8 cellular contexts compared by ENCODE assay signal in the genomic region with DNA sequence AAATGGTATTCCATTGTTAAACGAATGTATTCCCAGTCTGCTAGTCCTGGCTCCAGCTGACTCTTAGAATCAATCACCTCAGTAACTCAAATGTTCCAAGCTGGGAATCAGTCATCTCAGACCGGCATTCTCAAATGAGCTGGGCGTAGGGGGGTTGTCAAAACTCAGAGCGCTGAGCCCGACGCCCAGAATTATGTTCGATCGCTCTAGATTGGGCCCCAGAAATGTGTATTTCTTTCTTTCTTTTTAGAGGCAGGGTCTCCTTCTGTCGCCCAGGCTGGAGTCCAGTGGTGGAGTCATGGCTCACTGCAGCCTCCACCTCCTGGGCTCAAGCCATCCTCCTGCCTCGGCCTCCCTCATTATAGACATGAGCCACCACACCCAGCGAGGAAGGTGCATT.
DNase-seq lines count a peak whose midpoint lies in the region; ATAC-seq, FAIRE-seq and TF ChIP-seq lines count a peak whose summit lies in the region.

No MANE protein-coding gene starts in this region.

- H3K4me3 Mint-ChIP-seq in Caco-2 (ENCODE audit: unreplicated experiment): peak overlapping the region; percentile 74
- H3K4me3 Mint-ChIP-seq in activated CD4-positive, alpha-beta memory T cell treated with anti-CD3 and anti-CD28 coated beads for 36 hours: peak overlapping the region; percentile 73

- no peak for TF ChIP-seq POLR2A in gastroesophageal sphincter (IDR thresholded peaks at IDR 0.05)
- no peak for TF ChIP-seq POLR2A in prostate gland (IDR thresholded peaks at IDR 0.05)

- no peak for DNase-seq in Caco-2
- DNase-seq in activated CD4-positive, alpha-beta memory T cell treated with anti-CD3 and anti-CD28 coated beads for 36 hours: no peak
- no peak for DNase-seq in prostate gland (ENCODE audit: low spot score)
- no peak for DNase-seq in activated CD8-positive, alpha-beta memory T cell treated with anti-CD3 and anti-CD28 coated beads, Interleukin-2, amount 50 U/mL, for 4 hours
- DNase-seq in GM19240 (ENCODE audit: insufficient read length, low spot score): no peak
- no peak for DNase-seq in small intestine

- BruUV-seq in Caco-2 (replicated peaks; lab: Mats Ljungman, UMichigan): no TSS peak

- H3K4me3 ChIP-seq in Caco-2 (ENCODE audit: low read depth, low read length): no peak overlapping the region
- H3K4me3 ChIP-seq in gastroesophageal sphincter: peak overlapping the region; percentile 40 to 62
- peak overlapping the region; percentile 39 to 45 for H3K4me3 ChIP-seq in prostate gland
- H3K4me3 ChIP-seq in small intestine (ENCODE audit: low read depth in 1 of 2, low read length in 2 of 2): no peak overlapping the region

- peaks cover 34% of the 10 kb centered on the region for H3K27me3 Mint-ChIP-seq in Caco-2 (ENCODE audit: insufficient read depth, unreplicated experiment)
- H3K27me3 Mint-ChIP-seq in activated CD4-positive, alpha-beta memory T cell treated with anti-CD3 and anti-CD28 coated beads for 36 hours: peaks cover 50% of the 10 kb centered on the region

- H3K36me3 Mint-ChIP-seq in Caco-2 (ENCODE audit: insufficient read depth, unreplicated experiment): peaks cover 6% of the 10 kb centered on the region
- no peaks in the 10 kb centered on the region for H3K36me3 Mint-ChIP-seq in activated CD4-positive, alpha-beta memory T cell treated with anti-CD3 and anti-CD28 coated beads for 36 hours

- H3K27me3 ChIP-seq in Caco-2 (replicated peaks; ENCODE audit: control insufficient read depth, insufficient read depth, low read length) (no peaks in the 10 kb centered on the region; the same call in 1 of the 2 replicates), gastroesophageal sphincter (no peaks in the 10 kb centered on the region), prostate gland (replicated peaks; ENCODE audit: insufficient read depth) (no peaks in the 10 kb centered on the region), small intestine (ENCODE audit: control insufficient read depth in 2 of 2, insufficient read depth in 2 of 2, low read length in 2 of 2) (peaks cover 0 to 1% of the 10 kb centered on the region in 2 donors)

- peaks cover 7% of the 10 kb centered on the region for H3K9me3 Mint-ChIP-seq in Caco-2 (ENCODE audit: unreplicated experiment)
- H3K9me3 Mint-ChIP-seq in activated CD4-positive, alpha-beta memory T cell treated with anti-CD3 and anti-CD28 coated beads for 36 hours: peaks cover 3% of the 10 kb centered on the region

- POLR2A ChIA-PET in Caco-2 (lab: Charles Lee): no interaction called here
- POLR2A ChIA-PET in activated CD4-positive, alpha-beta memory T cell treated with anti-CD3 and anti-CD28 coated beads for 36 hours (lab: Charles Lee): no interaction called here

- peak overlapping the region in 3 of 4 donors; percentile 88 to 94 (median 93) for H3K27ac ChIP-seq in gastroesophageal sphincter
- H3K27ac ChIP-seq in prostate gland: peak overlapping the region; percentile 72 to 74
- no peak overlapping the region for H3K27ac ChIP-seq in small intestine (ENCODE audit: low read depth in 1 of 2, low read length in 1 of 2)

- TF ChIP-seq CTCF in Caco-2 (IDR thresholded peaks at IDR 0.05; ENCODE audit: insufficient read depth in 1 of 2, low read depth in 1 of 2, low read length in 1 of 2, severe bottlenecking in 1 of 2, unreplicated experiment in 1 of 2) (no peak), gastroesophageal sphincter (IDR thresholded peaks at IDR 0.05) (no peak), prostate gland (IDR thresholded peaks at IDR 0.05) (no peak)

- no peak for FAIRE-seq in small intestine (lab: Jason Lieb, UNC)

- no peaks in the 10 kb centered on the region for H3K4me1 Mint-ChIP-seq in Caco-2 (ENCODE audit: low read depth, unreplicated experiment)
- H3K4me1 Mint-ChIP-seq in activated CD4-positive, alpha-beta memory T cell treated with anti-CD3 and anti-CD28 coated beads for 36 hours (ENCODE audit: low read depth): peaks cover 14% of the 10 kb centered on the region

- H3K4me1 ChIP-seq in Caco-2 (0 out of 2 replicates have a peak, but pooled peaks cover 2% of the 10 kb centered on the region), gastroesophageal sphincter (peaks cover 0 to 21% (median 6%) of the 10 kb centered on the region in 3 donors), prostate gland (replicated peaks) (no peaks in the 10 kb centered on the region), small intestine (ENCODE audit: control insufficient read depth in 2 of 2, insufficient read depth in 1 of 2, low read depth in 1 of 2, low read length in 1 of 2) (no peaks in the 10 kb centered on the region)

- no peak for TF ChIP-seq EP300 in gastroesophageal sphincter (IDR thresholded peaks at IDR 0.05)

- H3K9me3 ChIP-seq in Caco-2: no peaks in the 10 kb centered on the region
- H3K9me3 ChIP-seq in gastroesophageal sphincter: no peaks in the 10 kb centered on the region
- H3K9me3 ChIP-seq in prostate gland: no peaks in the 10 kb centered on the region
- H3K9me3 ChIP-seq in small intestine (ENCODE audit: control insufficient read depth, low read depth): no peaks in the 10 kb centered on the region

- ATAC-seq in gastroesophageal sphincter: no peak
- ATAC-seq in GM18909 (IDR thresholded peaks at IDR 0.05; ENCODE audit: poor library complexity, unreplicated experiment): no peak

- 40 to 56% methylated on average over 11 of the region's 11 CpGs for WGBS in gastroesophageal sphincter (ENCODE audit: low coverage in 1 of 2), 2 donors
- 66% methylated on average over 11 of the region's 11 CpGs for WGBS in prostate gland
- WGBS in small intestine, 3 donors: 67 to 79% (median 69%) methylated on average over 11 of the region's 11 CpGs

- CTCF ChIA-PET in Caco-2 (lab: Charles Lee): no interaction called here
- CTCF ChIA-PET in activated CD4-positive, alpha-beta memory T cell treated with anti-CD3 and anti-CD28 coated beads for 36 hours (lab: Charles Lee): interaction anchor here (1.1 kb wide), 1 partner anchor 98 kb away, joined by 4 read pairs; no protein-coding TSS in a partner anchor

- no peaks in the 10 kb centered on the region for H3K36me3 ChIP-seq in Caco-2 (ENCODE audit: control insufficient read depth, insufficient read depth, low read length)
- no peaks in the 10 kb centered on the region for H3K36me3 ChIP-seq in gastroesophageal sphincter
- no peaks in the 10 kb centered on the region for H3K36me3 ChIP-seq in prostate gland
- no peaks in the 10 kb centered on the region for H3K36me3 ChIP-seq in small intestine (ENCODE audit: control insufficient read depth in 2 of 2, insufficient read depth in 2 of 2, low read length in 2 of 2)

- intact Hi-C loops in Caco-2 (cut with micrococcal nuclease; ENCODE audit: unreplicated experiment) (no loop called here), prostate gland (cut with DNase I) (loop anchor here (5.0 kb wide), 1 partner anchor 98 kb away; a partner anchor contains a TSS)
- intact Hi-C loops in activated CD4-positive, alpha-beta memory T cell treated with anti-CD3 and anti-CD28 coated beads for 36 hours (cut with micrococcal nuclease): loop anchor here (2.0 kb wide), 1 partner anchor 52 kb away; no protein-coding TSS in a partner anchor

- H3K27ac Mint-ChIP-seq in Caco-2 (ENCODE audit: unreplicated experiment): no peak overlapping the region
- no peak overlapping the region for H3K27ac Mint-ChIP-seq in activated CD4-positive, alpha-beta memory T cell treated with anti-CD3 and anti-CD28 coated beads for 36 hours

Comparison
In these comparisons a context has a peak if more than half of its experiments do, and no peak if none do; other contexts are left out.
1. H3K4me3 ChIP-seq: peak in gastroesophageal sphincter (2 of 2) and prostate gland (2 of 2); none in Caco-2 (single experiment) and small intestine (0 of 2).
2. H3K27ac ChIP-seq: peak in gastroesophageal sphincter (3 of 4) and prostate gland (2 of 2); none in small intestine (0 of 2).